ENCODE assay signal across 29 cellular contexts in the genomic region with DNA sequence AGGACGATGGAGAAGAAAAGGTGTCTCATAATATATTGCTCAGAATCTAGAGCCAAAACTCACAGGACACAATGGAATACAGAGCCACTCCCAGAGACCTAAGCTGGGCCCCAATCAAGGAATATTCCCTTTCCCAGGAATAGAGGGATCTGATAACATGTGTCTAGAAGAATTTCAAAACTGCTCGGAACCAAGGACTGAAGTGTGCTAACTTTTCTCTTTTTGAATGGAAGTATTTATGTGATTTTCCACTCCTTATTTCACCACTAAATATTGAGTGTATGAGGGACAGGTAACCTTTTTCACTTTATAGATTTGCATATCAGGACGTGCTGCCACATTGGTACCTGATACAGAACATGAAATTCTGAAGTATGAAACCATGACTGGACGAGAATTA.
"Had no signal": no experiment of that assay in that cellular context is flagged by ENCODE, and none has a peak within 500 bp of the region (broad histone marks: within the 10 kb centered on the region; RNA-seq: fewer than 3 reads in every experiment).

No MANE protein-coding gene starts in this region.

- H3K4me3 ChIP-seq: stomach, suprapubic skin, testis, thoracic aorta, thyroid gland, tibial artery, tibial nerve, transverse colon, upper lobe of left lung, upper lobe of right lung, uterus, vagina had no signal

- ATAC-seq: stimulated activated effector memory CD8-positive, alpha-beta T cell treated with anti-CD3 and anti-CD28 coated beads, Interleukin-12 subunit alpha, Interleukin-12 subunit beta, amount 100 ng/mL, for 72 hours; stimulated activated memory B cell treated with anti-CD40 and anti-IgM and Interleukin-4, amounts not matched to agents 10 μg/mL and 1 μg/mL and 100 μg/mL, for 72 hours; stimulated activated naive B cell treated with anti-CD40 and anti-IgM and Interleukin-4, amounts not matched to agents 10 μg/mL and 1 μg/mL and 100 μg/mL, for 72 hours; stimulated activated naive CD8-positive, alpha-beta T cell treated with anti-CD3 and anti-CD28 coated beads, Interleukin-15, amount 100 ng/mL, for 72 hours; stimulated activated naive CD8-positive, alpha-beta T cell treated with anti-CD3 and anti-CD28 coated beads, Interleukin-15, Interleukin-2, amounts not matched to agents 100 U/mL and 50 U/mL, for 24 hours; upper lobe of right lung had no signal

- FAIRE-seq: urothelium cell line had no signal

- H3K27ac Mint-ChIP-seq: stimulated activated effector memory CD8-positive, alpha-beta T cell treated with anti-CD3 and anti-CD28 coated beads, Interleukin-12 subunit alpha, Interleukin-12 subunit beta, amount 100 ng/mL, for 72 hours; stimulated activated memory B cell treated with anti-CD40 and anti-IgM and Interleukin-4, amounts not matched to agents 10 μg/mL and 1 μg/mL and 100 μg/mL, for 72 hours; stimulated activated naive B cell treated with anti-CD40 and anti-IgM and Interleukin-4, amounts not matched to agents 10 μg/mL and 1 μg/mL and 100 μg/mL, for 72 hours; stimulated activated naive CD8-positive, alpha-beta T cell treated with anti-CD3 and anti-CD28 coated beads, Interleukin-15, amount 100 ng/mL, for 72 hours; stimulated activated naive CD8-positive, alpha-beta T cell treated with anti-CD3 and anti-CD28 coated beads, Interleukin-15, Interleukin-2, amounts not matched to agents 100 ng/mL and 50 ng/mL, for 24 hours; type B pancreatic cell had no signal

- H3K4me1 ChIP-seq: stomach, suprapubic skin, testis, thyroid gland, tibial artery, tibial nerve, transverse colon, upper lobe of left lung, upper lobe of right lung, uterus, vagina had no signal

- H3K27me3 ChIP-seq: stomach, suprapubic skin, testis, thyroid gland, tibial artery, tibial nerve, transverse colon, upper lobe of left lung, upper lobe of right lung, uterus, vagina had no signal

- H3K4me1 Mint-ChIP-seq: stimulated activated effector memory CD8-positive, alpha-beta T cell treated with anti-CD3 and anti-CD28 coated beads, Interleukin-12 subunit alpha, Interleukin-12 subunit beta, amount 100 ng/mL, for 72 hours; stimulated activated naive CD8-positive, alpha-beta T cell treated with anti-CD3 and anti-CD28 coated beads, Interleukin-15, amount 100 ng/mL, for 72 hours had no signal

- H3K9me3 ChIP-seq: stomach, suprapubic skin, testis, thoracic aorta, thyroid gland, tibial artery, tibial nerve, transverse colon, upper lobe of left lung, upper lobe of right lung, uterus, vagina had no signal

- H3K9me3 Mint-ChIP-seq: stimulated activated effector memory CD8-positive, alpha-beta T cell treated with anti-CD3 and anti-CD28 coated beads, Interleukin-12 subunit alpha, Interleukin-12 subunit beta, amount 100 ng/mL, for 72 hours; stimulated activated memory B cell treated with anti-CD40 and anti-IgM and Interleukin-4, amounts not matched to agents 10 μg/mL and 1 μg/mL and 100 μg/mL, for 72 hours; stimulated activated naive CD8-positive, alpha-beta T cell treated with anti-CD3 and anti-CD28 coated beads, Interleukin-15, amount 100 ng/mL, for 72 hours; stimulated activated naive CD8-positive, alpha-beta T cell treated with anti-CD3 and anti-CD28 coated beads, Interleukin-15, Interleukin-2, amounts not matched to agents 100 ng/mL and 50 ng/mL, for 24 hours; type B pancreatic cell had no signal

- H3K36me3 ChIP-seq: stomach, suprapubic skin, thoracic aorta, thyroid gland, tibial artery, tibial nerve, transverse colon, upper lobe of left lung, upper lobe of right lung, uterus, vagina had no signal

- H3K27me3 Mint-ChIP-seq: stimulated activated memory B cell treated with anti-CD40 and anti-IgM and Interleukin-4, amounts not matched to agents 10 μg/mL and 1 μg/mL and 100 μg/mL, for 72 hours; stimulated activated naive B cell treated with anti-CD40 and anti-IgM and Interleukin-4, amounts not matched to agents 10 μg/mL and 1 μg/mL and 100 μg/mL, for 72 hours had no signal

- H3K27ac ChIP-seq: stomach, suprapubic skin, testis, thoracic aorta, thyroid gland, tibial artery, tibial nerve, transverse colon, upper lobe of left lung, upper lobe of right lung, uterus, vagina had no signal

- DNase-seq: stimulated activated CD4-positive, alpha-beta T cell treated with anti-CD3 and anti-CD28 coated beads, Interleukin-2, amount 100 ng/mL, for 48 hours; stimulated activated CD4-positive, alpha-beta T cell treated with anti-CD3 and anti-CD28 coated beads, Interleukin-4, amount 100 ng/mL, for 1 hour; stimulated activated CD4-positive, alpha-beta T cell treated with anti-CD3 and anti-CD28 coated beads, Interleukin-4, amount 100 ng/mL, for 24 hours; stimulated activated CD4-positive, alpha-beta T cell treated with anti-CD3 and anti-CD28 coated beads, Interleukin-4, amount 100 ng/mL, for 4 hours; stimulated activated CD8-positive, alpha-beta memory T cell treated with anti-CD3 and anti-CD28 coated beads, Interleukin-4, amount 100 ng/mL, for 48 hours; stimulated activated naive B cell treated with anti-CD40 and anti-IgM and Interleukin-4, amounts not matched to agents 10 μg/mL and 1 μg/mL and 100 μg/mL, for 72 hours; stimulated activated naive CD4-positive, alpha-beta T cell; stimulated activated naive CD4-positive, alpha-beta T cell treated with Interleukin-2 at 50 U/mL for 16 hours; stimulated activated naive CD8-positive, alpha-beta T cell treated with anti-CD3 and anti-CD28 coated beads, Interleukin-15, amount 100 ng/mL, for 72 hours; stimulated activated naive CD8-positive, alpha-beta T cell treated with anti-CD3 and anti-CD28 coated beads, Interleukin-15, Interleukin-2, amounts not matched to agents 100 U/mL and 50 U/mL, for 24 hours; stomach; substantia nigra; testis; thyroid gland; tibial artery; transverse colon; trophoblast cell; upper lobe of left lung; upper lobe of right lung; uterus had no signal

- H3K36me3 Mint-ChIP-seq: stimulated activated effector memory CD8-positive, alpha-beta T cell treated with anti-CD3 and anti-CD28 coated beads, Interleukin-12 subunit alpha, Interleukin-12 subunit beta, amount 100 ng/mL, for 72 hours; type B pancreatic cell had no signal

- H3K4me3 Mint-ChIP-seq: stimulated activated effector memory CD8-positive, alpha-beta T cell treated with anti-CD3 and anti-CD28 coated beads, Interleukin-12 subunit alpha, Interleukin-12 subunit beta, amount 100 ng/mL, for 72 hours; stimulated activated memory B cell treated with anti-CD40 and anti-IgM and Interleukin-4, amounts not matched to agents 10 μg/mL and 1 μg/mL and 100 μg/mL, for 72 hours; stimulated activated naive B cell treated with anti-CD40 and anti-IgM and Interleukin-4, amounts not matched to agents 10 μg/mL and 1 μg/mL and 100 μg/mL, for 72 hours; stimulated activated naive CD8-positive, alpha-beta T cell treated with anti-CD3 and anti-CD28 coated beads, Interleukin-15, amount 100 ng/mL, for 72 hours; stimulated activated naive CD8-positive, alpha-beta T cell treated with anti-CD3 and anti-CD28 coated beads, Interleukin-15, Interleukin-2, amounts not matched to agents 100 ng/mL and 50 ng/mL, for 24 hours; type B pancreatic cell had no signal
